ENCODE assay signal across 8 cellular contexts in genomic region chr7:21945374-21946227, GRCh38. TPM values are rescaled to one million over a fixed set of nuclear protein-coding genes. Genes with fewer than 3 reads are reported as not detected.
DNase-seq lines count a peak whose midpoint lies in the region; ATAC-seq, FAIRE-seq and TF ChIP-seq lines count a peak whose summit lies in the region.

Gene CDCA7L (minus strand): TSS chr7:21945899. CDS start chr7:21945804, 95 bp downstream.

- DNase-seq in DMS79 (lab: John Stamatoyannopoulos, UW) (peak; percentile 20), HuH-7.5 (ENCODE audit: low spot score) (peak; percentile 86), RCC 7860 (ENCODE audit: low spot score) (peak; percentile 50), frontal cortex (ENCODE audit: low spot score in 2 of 2) (peak; percentile 75 to 77)
- peak; percentile 16 for DNase-seq in activated gamma-delta T cell treated with anti-CD3 and anti-CD28 coated beads, Interleukin-2, amount 50 U/mL, for 16 hours (ENCODE audit: low read depth)

- under 1% methylated on average over 86 of the region's 86 CpGs for WGBS in thymus

- no peaks in the 10 kb centered on the region for H3K27me3 ChIP-seq in neutrophil
- H3K27me3 ChIP-seq in thymus (ENCODE audit: control insufficient read depth, insufficient read depth): no peaks in the 10 kb centered on the region

- H3K9me3 ChIP-seq in neutrophil (no peaks in the 10 kb centered on the region), thymus (ENCODE audit: control insufficient read depth) (no peaks in the 10 kb centered on the region)

- peak; percentile 80 for ATAC-seq in GM21576 (IDR thresholded peaks at IDR 0.05; ENCODE audit: unreplicated experiment)

- peak within 1 kb of the TSS; percentile 81 for H3K27ac ChIP-seq in neutrophil
- H3K27ac ChIP-seq in thymus (ENCODE audit: low read depth): peak within 1 kb of the TSS; percentile 89

- H3K4me1 ChIP-seq in neutrophil (ENCODE audit: control insufficient read depth in 1 of 2, insufficient read depth in 1 of 2, low read depth in 1 of 2, low read length in 1 of 2) (peaks cover 58 to 69% of the 10 kb centered on the region in 2 experiments), thymus (ENCODE audit: control insufficient read depth, insufficient read depth, low read length) (peaks cover 22% of the 10 kb centered on the region)

- FAIRE-seq in RCC 7860 (lab: Jason Lieb, UNC): no peak
- no peak for FAIRE-seq in frontal cortex (lab: Jason Lieb, UNC)

- no peaks in the 10 kb centered on the region for H3K36me3 ChIP-seq in neutrophil
- no peaks in the 10 kb centered on the region for H3K36me3 ChIP-seq in thymus (ENCODE audit: control insufficient read depth, insufficient read depth)

- TF ChIP-seq CTCF in neutrophil (IDR thresholded peaks at IDR 0.05): no peak

- H3K4me3 ChIP-seq in neutrophil (ENCODE audit: low read depth in 1 of 2, low read length in 1 of 2): peak within 1 kb of the TSS; percentile 68 to 80
- peak within 1 kb of the TSS; percentile 93 for H3K4me3 ChIP-seq in thymus (ENCODE audit: low read length)

RNA-seq across cellular contexts. Expression of gene CDCA7L, which starts in this region (rescaled TPM):
- 31.4 TPM for total RNA-seq in frontal cortex
- polyA plus RNA-seq in thymus: 31.4 TPM

Comparison
In these comparisons a context has a peak if more than half of its experiments do, and no peak if none do; other contexts are left out.
1. Peak in every context shown above with its lines: DNase-seq, ATAC-seq, H3K4me3 ChIP-seq and H3K27ac ChIP-seq.
2. DNase-seq: peak in every context shown above with its lines; median percentile 86 in HuH-7.5; 76 in frontal cortex; 50 in RCC 7860; 20 in DMS79; 16 in activated gamma-delta T cell treated with anti-CD3 and anti-CD28 coated beads, Interleukin-2, amount 50 U/mL, for 16 hours.